Comparison of ENCODE assay signal across 1 cellular context in genomic region chr19:44719262-44719701, GRCh38.
TF ChIP-seq lines count a peak whose summit lies in the region.

No MANE protein-coding gene starts in this region.

TF ChIP-seq in HepG2, 621 proteins besides CTCF, POLR2A, EP300 and RAD21:
- TF ChIP-seq SIN3A (IDR thresholded peaks at IDR 0.05; ENCODE audit: borderline replicate concordance, low read depth, low read length) (0 out of 2 replicates have a peak, but pooled peaks have one; percentile 9), ZNF839 (CRISPR knock-in tag; IDR thresholded peaks at IDR 0.05; ENCODE audit: borderline replicate concordance) (0 out of 2 replicates have a peak, but pooled peaks have one; percentile 53), ZNF746 (CRISPR knock-in tag; IDR thresholded peaks at IDR 0.05) (no peak), NKX3-1 (CRISPR knock-in tag; IDR thresholded peaks at IDR 0.05) (no peak), FIP1L1 (IDR thresholded peaks at IDR 0.05; ENCODE audit: borderline replicate concordance, insufficient read depth, low read depth, low read length) (no peak), NCOR1 (IDR thresholded peaks at IDR 0.05; ENCODE audit: borderline replicate concordance, low read length) (no peak), ZBTB39 (CRISPR knock-in tag; IDR thresholded peaks at IDR 0.05) (no peak), ZBTB49 (CRISPR knock-in tag; IDR thresholded peaks at IDR 0.05; ENCODE audit: borderline replicate concordance) (no peak), YEATS4 (CRISPR knock-in tag; IDR thresholded peaks at IDR 0.05; ENCODE audit: borderline replicate concordance) (no peak), ZNF281 (CRISPR knock-in tag; IDR thresholded peaks at IDR 0.05; ENCODE audit: borderline replicate concordance) (no peak), KMT2A (CRISPR knock-in tag; IDR thresholded peaks at IDR 0.05) (no peak), ZMYM4 (CRISPR knock-in tag; IDR thresholded peaks at IDR 0.05) (no peak), ZNF629 (CRISPR knock-in tag; conservative IDR thresholded peaks at IDR 0.05) (no peak), AKAP8 (CRISPR knock-in tag; IDR thresholded peaks at IDR 0.05) (no peak), NRL (CRISPR knock-in tag; IDR thresholded peaks at IDR 0.05; ENCODE audit: borderline replicate concordance) (no peak), HDAC2 (CRISPR knock-in tag; IDR thresholded peaks at IDR 0.05) (0 out of 2 replicates have a peak, but pooled peaks have one; percentile 39), ZNF274 (CRISPR knock-in tag; IDR thresholded peaks at IDR 0.05) (no peak), NR0B2 (CRISPR knock-in tag; IDR thresholded peaks at IDR 0.05) (0 out of 2 replicates have a peak, but pooled peaks have one; percentile 26)
